26 cellular contexts compared by ENCODE assay signal in genomic region chr5:151476054-151476453, GRCh38.
"Had no signal": no experiment of that assay in that cellular context is flagged by ENCODE, and none has a peak within 500 bp of the region (broad histone marks: within the 10 kb centered on the region; RNA-seq: fewer than 3 reads in every experiment).

No MANE protein-coding gene starts in this region.

- H3K9me3 Mint-ChIP-seq: activated B cell treated with CpG ODN at 0.5 μM for 24 hours; activated CD4-positive, alpha-beta memory T cell treated with anti-CD3 and anti-CD28 coated beads, Interleukin-2, amount 10 ng/mL, durations not matched to agents 7 days and 5 days; activated T-cell treated with anti-CD3 and anti-CD28 coated beads, Interleukin-2, amount 50 U/mL, for 72 hours had no signal

- H3K27ac ChIP-seq: brain microvascular endothelial cell, Peyer's patch, RWPE1 had no signal

- H3K36me3 ChIP-seq: SJCRH30 had no signal

- H3K4me1 Mint-ChIP-seq: activated B cell treated with CpG ODN at 0.5 μM for 24 hours; activated CD4-positive, alpha-beta memory T cell treated with anti-CD3 and anti-CD28 coated beads, Interleukin-2, amount 10 ng/mL, durations not matched to agents 7 days and 5 days had no signal

- H3K27me3 ChIP-seq: brain microvascular endothelial cell, MG63, Peyer's patch, SJCRH30 had no signal

- H3K4me3 Mint-ChIP-seq: activated B cell treated with CpG ODN at 0.5 μM for 24 hours; activated CD4-positive, alpha-beta memory T cell treated with anti-CD3 and anti-CD28 coated beads, Interleukin-2, amount 10 ng/mL, durations not matched to agents 7 days and 5 days; activated T-cell treated with anti-CD3 and anti-CD28 coated beads, Interleukin-2, amount 50 U/mL, for 72 hours had no signal

- DNase-seq: activated B cell treated with CpG ODN at 0.5 μM for 24 hours; activated CD4-positive, alpha-beta memory T cell treated with anti-CD3 and anti-CD28 coated beads, Interleukin-2, amount 10 ng/mL, durations not matched to agents 7 days and 5 days; activated CD4-positive, alpha-beta T cell treated with anti-CD3 and anti-CD28 coated beads for 1 hour; activated CD4-positive, alpha-beta T cell treated with anti-CD3 and anti-CD28 coated beads, Interleukin-2, amount 50 U/mL, for 1 hour; activated naive CD4-positive, alpha-beta T cell treated with anti-CD3 and anti-CD28 coated beads, Interleukin-2, amount 50 U/mL, for 16 hours; activated T-cell treated with anti-CD3 and anti-CD28 coated beads for 4 hours; activated T-cell treated with anti-CD3 and anti-CD28 coated beads, Interleukin-2, amount 50 U/mL, for 72 hours; amniotic stem cell; brain microvascular endothelial cell; MG63; MV-4-11; NCI-H1092 treated with DMSO at 0.1 percent for 48 hours; NCI-H1417 treated with DMSO at 0.1 percent for 48 hours; NCI-H2029; NCI-H2107; NCI-H2171 treated with DMSO at 0.1 percent for 48 hours; NCI-H345; NCI-H510A; NCI-H526 treated with DMSO at 0.1 percent for 48 hours; NCI-H82; Peyer's patch; Right ventricle myocardium superior; T-helper 1 cell had no signal

- H3K4me3 ChIP-seq: MG63, Peyer's patch, SJCRH30 had no signal

- ATAC-seq: activated T-cell treated with anti-CD3 and anti-CD28 coated beads, Interleukin-2, amount 50 U/mL, for 72 hours had no signal

- H3K27me3 Mint-ChIP-seq: activated B cell treated with CpG ODN at 0.5 μM for 24 hours; activated CD4-positive, alpha-beta memory T cell treated with anti-CD3 and anti-CD28 coated beads, Interleukin-2, amount 10 ng/mL, durations not matched to agents 7 days and 5 days had no signal

- H3K27ac Mint-ChIP-seq: activated B cell treated with CpG ODN at 0.5 μM for 24 hours; activated CD4-positive, alpha-beta memory T cell treated with anti-CD3 and anti-CD28 coated beads, Interleukin-2, amount 10 ng/mL, durations not matched to agents 7 days and 5 days; activated T-cell treated with anti-CD3 and anti-CD28 coated beads, Interleukin-2, amount 50 U/mL, for 72 hours had no signal

- H3K9me3 ChIP-seq: MG63, Peyer's patch, SJCRH30, SK-N-SH had no signal

- H3K4me1 ChIP-seq: Peyer's patch had no signal
